In the genomic region with DNA sequence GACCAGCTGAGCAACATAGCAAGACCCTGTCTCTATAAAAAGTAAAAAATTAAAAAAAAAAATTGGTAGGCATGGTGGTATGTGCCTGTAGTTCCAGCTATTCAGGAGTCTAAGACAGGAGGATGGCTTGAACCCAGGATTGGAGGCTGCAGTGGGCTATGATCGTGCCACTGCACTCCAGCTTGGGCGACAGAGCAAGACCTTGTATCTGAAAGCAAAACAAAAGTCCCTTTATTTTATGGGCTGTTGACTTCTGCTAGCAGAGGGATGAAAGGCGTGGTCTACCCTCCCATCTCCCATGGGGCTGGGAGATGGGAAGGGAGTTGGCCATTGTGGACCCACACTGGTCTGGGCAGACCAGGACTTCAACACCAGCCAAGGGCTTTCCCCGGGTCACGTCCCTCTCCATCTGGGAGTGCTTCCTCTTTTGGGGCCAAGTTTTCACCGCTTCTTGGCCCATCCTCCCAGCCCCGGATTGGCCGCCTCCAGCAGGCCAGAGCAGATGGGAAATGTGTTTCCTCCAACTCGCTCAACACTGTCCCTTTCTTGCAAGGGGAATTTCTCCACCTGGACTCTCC, we compare ENCODE assay signal across 9 cellular contexts. TPM values are rescaled to one million over a fixed set of nuclear protein-coding genes. Genes with fewer than 3 reads are reported as not detected.
DNase-seq lines count a peak whose midpoint lies in the region; ATAC-seq and TF ChIP-seq lines count a peak whose summit lies in the region.
"Had no signal": no experiment of that assay in that cellular context is flagged by ENCODE, and none has a peak within 500 bp of the region (broad histone marks: within the 10 kb centered on the region; RNA-seq: fewer than 3 reads in every experiment).

No MANE protein-coding gene starts in this region.

- intact Hi-C loops in Calu3 (cut with micrococcal nuclease; ENCODE audit: unreplicated experiment) = no loop called here

- no peak overlapping the region for H3K4me3 Mint-ChIP-seq in Calu3 (ENCODE audit: low read depth, unreplicated experiment)
- no peak overlapping the region for H3K4me3 Mint-ChIP-seq in activated T-cell treated with anti-CD3 and anti-CD28 coated beads, Interleukin-2, amount 50 U/mL, for 4 hours

- DNase-seq in DMS 273 (lab: John Stamatoyannopoulos, UW; ENCODE audit: unreplicated experiment) (peak; percentile 63), medulla oblongata (ENCODE audit: extremely low spot score) (peak; percentile 81), Calu3 (no peak), H4 (ENCODE audit: low spot score) (no peak)
- DNase-seq in activated T-cell treated with anti-CD3 and anti-CD28 coated beads, Interleukin-2, amount 50 U/mL, for 4 hours = no peak
- no peak for DNase-seq in stimulated activated CD4-positive, alpha-beta T cell treated with anti-CD3 and anti-CD28 coated beads, Interleukin-4, amount 100 ng/mL, for 4 hours
- DNase-seq: effector memory CD4-positive, alpha-beta T cell had no signal

- H3K27ac ChIP-seq in angular gyrus (ENCODE audit: low read depth, low read length) = peak overlapping the region; percentile 62

- CTCF ChIA-PET in Calu3 (lab: Charles Lee) = interaction anchor here (0.6 to 0.8 kb wide), 2 partner anchors 43 to 738 kb away, joined by 3 to 11 read pairs; a partner anchor contains a TSS

- H3K27me3 Mint-ChIP-seq in Calu3 (ENCODE audit: unreplicated experiment) = peaks cover 45% of the 10 kb centered on the region
- peaks cover 18% of the 10 kb centered on the region for H3K27me3 Mint-ChIP-seq in activated T-cell treated with anti-CD3 and anti-CD28 coated beads, Interleukin-2, amount 50 U/mL, for 4 hours (ENCODE audit: low read depth)

- H3K36me3 Mint-ChIP-seq in Calu3 (ENCODE audit: insufficient read depth, unreplicated experiment) = peaks cover 18% of the 10 kb centered on the region
- no peaks in the 10 kb centered on the region for H3K36me3 Mint-ChIP-seq in activated T-cell treated with anti-CD3 and anti-CD28 coated beads, Interleukin-2, amount 50 U/mL, for 4 hours (ENCODE audit: insufficient read depth)

- ATAC-seq in HG03378 (IDR thresholded peaks at IDR 0.05; ENCODE audit: unreplicated experiment) = peak; percentile 15
- ATAC-seq in activated T-cell treated with anti-CD3 and anti-CD28 coated beads, Interleukin-2, amount 50 U/mL, for 4 hours = no peak

- no TSS peak for BruUV-seq in Calu3 (replicated peaks; lab: Mats Ljungman, UMichigan)

- no peak for TF ChIP-seq CTCF in Calu3 (IDR thresholded peaks at IDR 0.05; ENCODE audit: unreplicated experiment)

- H3K4me1 Mint-ChIP-seq in Calu3 (ENCODE audit: low read depth, unreplicated experiment) = peaks cover 30% of the 10 kb centered on the region
- H3K4me1 Mint-ChIP-seq in activated T-cell treated with anti-CD3 and anti-CD28 coated beads, Interleukin-2, amount 50 U/mL, for 4 hours (ENCODE audit: low read depth) = peaks cover 29% of the 10 kb centered on the region

- H3K27ac Mint-ChIP-seq in Calu3 (ENCODE audit: unreplicated experiment) = no peak overlapping the region

- no peaks in the 10 kb centered on the region for H3K9me3 Mint-ChIP-seq in Calu3 (ENCODE audit: low read depth, unreplicated experiment)
- H3K9me3 Mint-ChIP-seq in activated T-cell treated with anti-CD3 and anti-CD28 coated beads, Interleukin-2, amount 50 U/mL, for 4 hours = no peaks in the 10 kb centered on the region

RNA-seq across cellular contexts. Expression of a gene that starts 2.2 kb away (rescaled TPM):
- 0.92 and 1.6 TPM in 2 replicates for total RNA-seq in Calu3 (2022)
- 1 to 10 TPM; 3.5 to 7.4 (median 3.8) TPM for total RNA-seq in activated T-cell treated with anti-CD3 and anti-CD28 coated beads, Interleukin-2, amount 50 U/mL, for 4 hours
- total RNA-seq in H4 (2014; rRNA removed; shearing (Covaris generic)) = 17.8 and 18.6 TPM in 2 replicates

RNA-seq across cellular contexts. Expression of a gene that starts 26.5 kb away (rescaled TPM):
- 1.4 and 1.5 TPM in 2 replicates for total RNA-seq in Calu3 (2022)
- total RNA-seq in activated T-cell treated with anti-CD3 and anti-CD28 coated beads, Interleukin-2, amount 50 U/mL, for 4 hours = 1 to 10 TPM; 4.8 to 9.2 (median 7.8) TPM
- total RNA-seq in H4 (2014; rRNA removed; shearing (Covaris generic)) = 0.87 and 9.2 TPM in 2 replicates

RNA-seq across cellular contexts. Expression of a gene that starts 47.0 kb away (rescaled TPM):
- total RNA-seq in Calu3 (2022) = not detected in 2 replicates
- 10 to 100 TPM; 50.9 to 59.1 (median 55.8) TPM for total RNA-seq in activated T-cell treated with anti-CD3 and anti-CD28 coated beads, Interleukin-2, amount 50 U/mL, for 4 hours
- total RNA-seq in H4 (2014; rRNA removed; shearing (Covaris generic)) = 0.19 TPM in 1 of 2 replicates, not detected in the other

Comparison
In these comparisons a context has a peak if more than half of its experiments do, and no peak if none do; other contexts are left out.
1. DNase-seq: peak in DMS 273 (single experiment) and medulla oblongata (single experiment); none in Calu3 (single experiment), activated T-cell treated with anti-CD3 and anti-CD28 coated beads, Interleukin-2, amount 50 U/mL, for 4 hours (single experiment), H4 (single experiment) and stimulated activated CD4-positive, alpha-beta T cell treated with anti-CD3 and anti-CD28 coated beads, Interleukin-4, amount 100 ng/mL, for 4 hours (0 of 2).
2. RNA of a gene that starts 47.0 kb away (total RNA-seq): 50.9 to 59.1 TPM in activated T-cell treated with anti-CD3 and anti-CD28 coated beads, Interleukin-2, amount 50 U/mL, for 4 hours; 0.19 TPM in H4 and not detected in Calu3; every median in the first group is over 10 times any median in the second.